In the genomic region with DNA sequence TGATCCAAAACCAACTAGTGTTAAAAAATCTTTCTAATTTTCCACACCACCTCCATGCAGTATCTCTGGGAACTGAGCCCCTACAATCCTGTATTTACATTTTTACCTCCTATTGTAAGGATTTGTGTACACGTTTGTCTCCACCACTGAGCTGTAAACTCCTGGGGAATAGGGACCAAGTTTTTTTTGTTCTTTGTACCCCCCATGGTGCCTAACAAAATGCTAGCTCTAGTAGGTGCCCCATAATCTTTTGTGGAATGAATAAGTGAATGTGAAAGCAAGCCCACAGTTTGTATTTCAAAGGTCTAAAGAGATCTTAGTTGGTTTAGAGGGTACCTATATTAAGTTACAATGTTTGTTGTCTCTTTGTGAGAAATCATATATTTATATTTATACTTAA, we compare ENCODE assay signal across 2 cellular contexts.
TF ChIP-seq lines count a peak whose summit lies in the region.

No MANE protein-coding gene starts in this region.

TF ChIP-seq in HCT116, 20 proteins besides CTCF, POLR2A, EP300 and RAD21:
- no peak for TF ChIP-seq CEBPB (IDR thresholded peaks at IDR 0.05; ENCODE audit: low read depth)
- TF ChIP-seq SRF (IDR thresholded peaks at IDR 0.05; ENCODE audit: low read depth): no peak
- TF ChIP-seq TCF7L2 (IDR thresholded peaks at IDR 0.05; ENCODE audit: borderline replicate concordance, extremely low read depth, insufficient read depth, insufficient read length): no peak
- TF ChIP-seq, protein P1, sequence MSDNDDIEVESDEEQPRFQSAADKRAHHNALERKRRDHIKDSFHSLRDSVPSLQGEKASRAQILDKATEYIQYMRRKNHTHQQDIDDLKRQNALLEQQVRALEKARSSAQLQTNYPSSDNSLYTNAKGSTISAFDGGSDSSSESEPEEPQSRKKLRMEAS (IDR thresholded peaks at IDR 0.05): no peak
TF ChIP-seq in HCT116: peak in this region for 0.

TF ChIP-seq in HepG2, 621 proteins besides CTCF, POLR2A, EP300 and RAD21:
- no peak for TF ChIP-seq ARNTL (CRISPR knock-in tag; IDR thresholded peaks at IDR 0.05)
- TF ChIP-seq POLR2G (IDR thresholded peaks at IDR 0.05; ENCODE audit: low read depth, low read length): no peak
- no peak for TF ChIP-seq KLF11 (CRISPR knock-in tag; IDR thresholded peaks at IDR 0.05)
- TF ChIP-seq, protein P2, sequence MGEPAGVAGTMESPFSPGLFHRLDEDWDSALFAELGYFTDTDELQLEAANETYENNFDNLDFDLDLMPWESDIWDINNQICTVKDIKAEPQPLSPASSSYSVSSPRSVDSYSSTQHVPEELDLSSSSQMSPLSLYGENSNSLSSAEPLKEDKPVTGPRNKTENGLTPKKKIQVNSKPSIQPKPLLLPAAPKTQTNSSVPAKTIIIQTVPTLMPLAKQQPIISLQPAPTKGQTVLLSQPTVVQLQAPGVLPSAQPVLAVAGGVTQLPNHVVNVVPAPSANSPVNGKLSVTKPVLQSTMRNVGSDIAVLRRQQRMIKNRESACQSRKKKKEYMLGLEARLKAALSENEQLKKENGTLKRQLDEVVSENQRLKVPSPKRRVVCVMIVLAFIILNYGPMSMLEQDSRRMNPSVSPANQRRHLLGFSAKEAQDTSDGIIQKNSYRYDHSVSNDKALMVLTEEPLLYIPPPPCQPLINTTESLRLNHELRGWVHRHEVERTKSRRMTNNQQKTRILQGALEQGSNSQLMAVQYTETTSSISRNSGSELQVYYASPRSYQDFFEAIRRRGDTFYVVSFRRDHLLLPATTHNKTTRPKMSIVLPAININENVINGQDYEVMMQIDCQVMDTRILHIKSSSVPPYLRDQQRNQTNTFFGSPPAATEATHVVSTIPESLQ (CRISPR knock-in tag; conservative IDR thresholded peaks at IDR 0.05): no peak
- TF ChIP-seq ASH2L (IDR thresholded peaks at IDR 0.05; ENCODE audit: insufficient read length, low read depth, low read length): no peak
- no peak for TF ChIP-seq ZNF569 (CRISPR knock-in tag; IDR thresholded peaks at IDR 0.05; ENCODE audit: borderline replicate concordance)
- TF ChIP-seq MBD4 (IDR thresholded peaks at IDR 0.05; ENCODE audit: borderline replicate concordance, low read length): no peak
- TF ChIP-seq ZNF451 (CRISPR knock-in tag; IDR thresholded peaks at IDR 0.05): no peak
- TF ChIP-seq SOX13 (IDR thresholded peaks at IDR 0.05): no peak
- TF ChIP-seq SOX13 (CRISPR knock-in tag; conservative IDR thresholded peaks at IDR 0.05 in 1 of 2, IDR thresholded peaks at IDR 0.05 in 1 of 2): no peak
- TF ChIP-seq ZNF274 (CRISPR knock-in tag; IDR thresholded peaks at IDR 0.05): no peak
- TF ChIP-seq NRL (CRISPR knock-in tag; IDR thresholded peaks at IDR 0.05; ENCODE audit: borderline replicate concordance): no peak
- TF ChIP-seq ZNF850 (CRISPR knock-in tag; conservative IDR thresholded peaks at IDR 0.05): no peak
- TF ChIP-seq HNF4A (CRISPR knock-in tag; IDR thresholded peaks at IDR 0.05): no peak
- TF ChIP-seq, protein P3, sequence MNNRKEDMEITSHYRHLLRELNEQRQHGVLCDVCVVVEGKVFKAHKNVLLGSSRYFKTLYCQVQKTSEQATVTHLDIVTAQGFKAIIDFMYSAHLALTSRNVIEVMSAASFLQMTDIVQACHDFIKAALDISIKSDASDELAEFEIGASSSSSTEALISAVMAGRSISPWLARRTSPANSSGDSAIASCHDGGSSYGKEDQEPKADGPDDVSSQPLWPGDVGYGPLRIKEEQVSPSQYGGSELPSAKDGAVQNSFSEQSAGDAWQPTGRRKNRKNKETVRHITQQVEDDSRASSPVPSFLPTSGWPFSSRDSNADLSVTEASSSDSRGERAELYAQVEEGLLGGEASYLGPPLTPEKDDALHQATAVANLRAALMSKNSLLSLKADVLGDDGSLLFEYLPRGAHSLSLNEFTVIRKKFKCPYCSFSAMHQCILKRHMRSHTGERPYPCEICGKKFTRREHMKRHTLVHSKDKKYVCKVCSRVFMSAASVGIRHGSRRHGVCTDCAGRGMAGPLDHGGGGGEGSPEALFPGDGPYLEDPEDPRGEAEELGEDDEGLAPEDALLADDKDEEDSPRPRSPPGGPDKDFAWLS (CRISPR knock-in tag; IDR thresholded peaks at IDR 0.05; ENCODE audit: borderline replicate concordance): no peak
- TF ChIP-seq ZNF788 (CRISPR knock-in tag; IDR thresholded peaks at IDR 0.05; ENCODE audit: borderline replicate concordance): no peak
- TF ChIP-seq, protein P4, sequence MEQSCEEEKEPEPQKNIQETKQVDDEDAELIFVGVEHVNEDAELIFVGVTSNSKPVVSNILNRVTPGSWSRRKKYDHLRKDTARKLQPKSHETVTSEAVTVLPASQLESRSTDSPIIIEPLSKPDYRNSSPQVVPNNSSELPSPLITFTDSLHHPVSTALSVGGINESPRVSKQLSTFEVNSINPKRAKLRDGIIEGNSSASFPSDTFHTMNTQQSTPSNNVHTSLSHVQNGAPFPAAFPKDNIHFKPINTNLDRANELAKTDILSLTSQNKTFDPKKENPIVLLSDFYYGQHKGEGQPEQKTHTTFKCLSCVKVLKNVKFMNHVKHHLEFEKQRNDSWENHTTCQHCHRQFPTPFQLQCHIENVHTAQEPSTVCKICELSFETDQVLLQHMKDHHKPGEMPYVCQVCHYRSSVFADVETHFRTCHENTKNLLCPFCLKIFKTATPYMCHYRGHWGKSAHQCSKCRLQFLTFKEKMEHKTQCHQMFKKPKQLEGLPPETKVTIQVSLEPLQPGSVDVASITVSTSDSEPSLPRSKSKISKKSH (CRISPR knock-in tag; IDR thresholded peaks at IDR 0.05; ENCODE audit: borderline replicate concordance): no peak
- no peak for TF ChIP-seq PLRG1 (conservative IDR thresholded peaks at IDR 0.05)
- no peak for TF ChIP-seq ZNF768 (CRISPR knock-in tag; IDR thresholded peaks at IDR 0.05)
